Comparison of ENCODE assay signal across 16 cellular contexts in genomic region chr7:264541-265191, GRCh38. TPM values are rescaled to one million over a fixed set of nuclear protein-coding genes. Genes with fewer than 3 reads are reported as not detected.
DNase-seq lines count a peak whose midpoint lies in the region; ATAC-seq, FAIRE-seq and TF ChIP-seq lines count a peak whose summit lies in the region.
"Had no signal": no experiment of that assay in that cellular context is flagged by ENCODE, and none has a peak within 500 bp of the region (broad histone marks: within the 10 kb centered on the region; RNA-seq: fewer than 3 reads in every experiment).

No MANE protein-coding gene starts in this region.

- no peak overlapping the region for H3K4me3 ChIP-seq in bronchial epithelial cell (ENCODE audit: low read depth, low read length)
- H3K4me3 ChIP-seq: heart right ventricle had no signal

- peak; percentile 62 for DNase-seq in DMS153 (lab: John Stamatoyannopoulos, UW)
- no peak for DNase-seq in DMS153 treated with DMSO at 0.1 percent for 48 hours (lab: John Stamatoyannopoulos, UW; ENCODE audit: unreplicated experiment)
- DNase-seq in M059J (ENCODE audit: low read depth) = peak; percentile 37
- peak; percentile 64 for DNase-seq in bronchial epithelial cell (ENCODE audit: low read depth)
- DNase-seq in omental fat pad (ENCODE audit: low spot score) = no peak
- no peak for DNase-seq in KG1 (lab: John Stamatoyannopoulos, UW)
- DNase-seq: effector CD4-positive, alpha-beta T cell; heart right ventricle; NCI-H774 had no signal

- no peak for TF ChIP-seq CTCF in bronchial epithelial cell (IDR thresholded peaks at IDR 0.05; ENCODE audit: insufficient read depth, low read length, severe bottlenecking)
- TF ChIP-seq CTCF in omental fat pad (IDR thresholded peaks at IDR 0.05) = no peak

- no peaks in the 10 kb centered on the region for H3K36me3 ChIP-seq in bronchial epithelial cell (ENCODE audit: control insufficient read depth, insufficient read depth, low read length)

- ATAC-seq in omental fat pad (ENCODE audit: low FRiP score) = peak; percentile 3
- ATAC-seq in GM21515 (IDR thresholded peaks at IDR 0.05; ENCODE audit: unreplicated experiment) = no peak
- ATAC-seq in HG02759 (IDR thresholded peaks at IDR 0.05; ENCODE audit: unreplicated experiment) = no peak

- no peaks in the 10 kb centered on the region for H3K27me3 ChIP-seq in bronchial epithelial cell (ENCODE audit: control insufficient read depth, insufficient read depth, low read length)
- H3K27me3 ChIP-seq: heart right ventricle had no signal

- no peak for FAIRE-seq in bronchial epithelial cell (lab: Jason Lieb, UNC)
- FAIRE-seq: G401.6 had no signal

RNA-seq across cellular contexts. Expression of gene FOXL3, which starts 25.3 kb away (rescaled TPM):
- total RNA-seq in M059J (2014; rRNA removed; shearing (Covaris generic)) = not detected in 2 replicates
- total RNA-seq in bronchial epithelial cell (not detected in 2 replicates), omental fat pad (not detected)
- total RNA-seq: A172; activated CD8-positive, alpha-beta memory T cell treated with anti-CD3 and anti-CD28 coated beads for 36 hours; heart right ventricle; skeletal muscle tissue; T-cell had no signal

Comparison
In these comparisons a context has a peak if more than half of its experiments do, and no peak if none do; other contexts are left out.
1. DNase-seq: peak in DMS153 (single experiment), M059J (single experiment) and bronchial epithelial cell (single experiment); none in DMS153 treated with DMSO at 0.1 percent for 48 hours (single experiment), omental fat pad (single experiment) and KG1 (single experiment).